8 cellular contexts compared by ENCODE assay signal in genomic region chr14:103058209-103059055, GRCh38. TPM values are rescaled to one million over a fixed set of nuclear protein-coding genes. Genes with fewer than 3 reads are reported as not detected.
DNase-seq lines count a peak whose midpoint lies in the region; ATAC-seq and TF ChIP-seq lines count a peak whose summit lies in the region.

No MANE protein-coding gene starts in this region.

- no peak overlapping the region for H3K27ac ChIP-seq in DOHH2 (ENCODE audit: low read depth, low read length)
- H3K27ac ChIP-seq in RWPE2 (ENCODE audit: poor library complexity, severe bottlenecking), result peak overlapping the region; percentile 80
- H3K27ac ChIP-seq in trophoblast cell (ENCODE audit: low read depth, low read length), result peak overlapping the region; percentile 19

- no peaks in the 10 kb centered on the region for H3K9me2 ChIP-seq in DOHH2 (replicated peaks; ENCODE audit: control insufficient read depth, low read length)

- ATAC-seq in RWPE2 (ENCODE audit: low read depth), result peak; percentile 4; the same call in 2 of the 3 replicates
- ATAC-seq in HG02798 (IDR thresholded peaks at IDR 0.05; ENCODE audit: poor library complexity, unreplicated experiment), result no peak
- ATAC-seq in HG02973 (IDR thresholded peaks at IDR 0.05; ENCODE audit: unreplicated experiment), result no peak
- no peak for ATAC-seq in GM18870 (IDR thresholded peaks at IDR 0.05; ENCODE audit: unreplicated experiment)

- H2AFZ ChIP-seq in trophoblast cell (ENCODE audit: insufficient read depth, low read length, poor library complexity), result peak overlapping the region; percentile 92

- H3K79me2 ChIP-seq in DOHH2 (ENCODE audit: control insufficient read depth, low read length), result no peaks in the 10 kb centered on the region
- peaks cover 14% of the 10 kb centered on the region for H3K79me2 ChIP-seq in trophoblast cell (ENCODE audit: control insufficient read depth, insufficient read depth, low read length, poor library complexity)

- H3K18ac ChIP-seq in trophoblast cell (ENCODE audit: low read length), result peak overlapping the region; percentile 3

- H4K20me1 ChIP-seq in DOHH2 (ENCODE audit: control insufficient read depth, insufficient read depth, low read depth, low read length), result no peaks in the 10 kb centered on the region

- H3K27me3 ChIP-seq in DOHH2 (ENCODE audit: control insufficient read depth, low read length) (peaks cover 64% of the 10 kb centered on the region), RWPE2 (ENCODE audit: insufficient read depth, poor library complexity, severe bottlenecking) (no peaks in the 10 kb centered on the region), trophoblast cell (ENCODE audit: insufficient read depth, low read length) (no peaks in the 10 kb centered on the region)

- H3K4me2 ChIP-seq in DOHH2 (ENCODE audit: low read length) (peak overlapping the region; percentile 69), trophoblast cell (ENCODE audit: low read length) (peak overlapping the region; percentile 92)

- H2AK5ac ChIP-seq in trophoblast cell (ENCODE audit: low read length), result peak overlapping the region; percentile 40

- peaks cover 14% of the 10 kb centered on the region for H3K79me1 ChIP-seq in trophoblast cell (ENCODE audit: low read length)

- H3K14ac ChIP-seq in trophoblast cell (ENCODE audit: low read length), result peak overlapping the region; percentile 47

- H2BK120ac ChIP-seq in trophoblast cell (ENCODE audit: insufficient read depth, low read length, poor library complexity), result no peak overlapping the region

- H4K91ac ChIP-seq in trophoblast cell (ENCODE audit: low read depth, low read length), result peak overlapping the region; percentile 68

- peak overlapping the region; percentile 84 for H3K9ac ChIP-seq in trophoblast cell (ENCODE audit: low read length)

- H3K4me1 ChIP-seq in DOHH2 (ENCODE audit: control insufficient read depth, low read length) (peaks cover 13% of the 10 kb centered on the region), RWPE2 (ENCODE audit: insufficient read depth, poor library complexity, severe bottlenecking) (peaks cover 12% of the 10 kb centered on the region), trophoblast cell (ENCODE audit: control insufficient read depth in 1 of 2, insufficient read depth in 2 of 2, low read length in 2 of 2) (peaks cover 3 to 10% of the 10 kb centered on the region in 2 experiments)

- peak overlapping the region; percentile 75 for H4K8ac ChIP-seq in trophoblast cell (ENCODE audit: low read depth, low read length)

- H3K4ac ChIP-seq in trophoblast cell (ENCODE audit: low read depth, low read length), result no peak overlapping the region

- no peaks in the 10 kb centered on the region for H3K36me3 ChIP-seq in DOHH2 (ENCODE audit: control insufficient read depth, low read length)
- H3K36me3 ChIP-seq in RWPE2 (ENCODE audit: low read depth), result peaks cover 8% of the 10 kb centered on the region; the same call in 1 of the 2 replicates
- H3K36me3 ChIP-seq in trophoblast cell (ENCODE audit: control insufficient read depth in 1 of 2, insufficient read depth in 2 of 2, low read length in 2 of 2), result no peaks in the 10 kb centered on the region

- H3F3A ChIP-seq in DOHH2 (ENCODE audit: control insufficient read depth, insufficient read depth), result no peaks in the 10 kb centered on the region

- H3K9me3 ChIP-seq in DOHH2 (ENCODE audit: control insufficient read depth, insufficient read depth, low read length) (no peaks in the 10 kb centered on the region), RWPE2 (ENCODE audit: severe bottlenecking) (no peaks in the 10 kb centered on the region), trophoblast cell (ENCODE audit: insufficient read depth, low read depth, low read length) (no peaks in the 10 kb centered on the region)

- peak overlapping the region; percentile 66 for H4K12ac ChIP-seq in trophoblast cell (ENCODE audit: low read depth, low read length)

- WGBS in trophoblast cell (ENCODE audit: extremely low coverage, insufficient coverage, insufficient read length), result no CpG with 5 or more reads among the region's 37 CpGs

- H3K4me3 ChIP-seq in DOHH2 (ENCODE audit: low read length), result peak overlapping the region; percentile 64
- peak overlapping the region; percentile 80 for H3K4me3 ChIP-seq in RWPE2 (ENCODE audit: severe bottlenecking)
- peak overlapping the region; percentile 76 for H3K4me3 ChIP-seq in fibroblast of pulmonary artery (replicated peaks; ENCODE audit: low read depth, low read length)
- H3K4me3 ChIP-seq in trophoblast cell (ENCODE audit: low read depth, low read length), result peak overlapping the region; percentile 93

- DNase-seq in RWPE2 (ENCODE audit: low spot score) (no peak), fibroblast of pulmonary artery (ENCODE audit: low read depth) (no peak), trophoblast cell (no peak), NOMO-1 treated with DMSO at 0.1 percent for 48 hours (lab: John Stamatoyannopoulos, UW; ENCODE audit: unreplicated experiment) (no peak)

- TF ChIP-seq CTCF in DOHH2 (IDR thresholded peaks at IDR 0.05; ENCODE audit: low read depth, low read length, poor library complexity, severe bottlenecking), result no peak
- no peak for TF ChIP-seq CTCF in RWPE2 (IDR thresholded peaks at IDR 0.05; ENCODE audit: poor library complexity, severe bottlenecking)
- no peak for TF ChIP-seq CTCF in fibroblast of pulmonary artery (IDR thresholded peaks at IDR 0.05; ENCODE audit: low read length, missing control alignments)

- H2BK5ac ChIP-seq in trophoblast cell (ENCODE audit: low read depth, low read length, poor library complexity), result no peak overlapping the region

- H3K23ac ChIP-seq in trophoblast cell (ENCODE audit: low read length), result no peak overlapping the region

- no peak overlapping the region for H2BK12ac ChIP-seq in trophoblast cell (ENCODE audit: low read length)

RNA-seq across cellular contexts. Expression of gene CDC42BPB, which starts 1.1 kb away (rescaled TPM):
- 55.5 and 55.9 TPM in 2 replicates for polyA plus RNA-seq in trophoblast cell (2013)

RNA-seq across cellular contexts. Expression of gene LBHD2, which starts 25.6 kb away (rescaled TPM):
- 0.30 and 0.39 TPM in 2 replicates for polyA plus RNA-seq in trophoblast cell (2013)

RNA-seq across cellular contexts. Expression of gene EXOC3L4, which starts 36.1 kb away (rescaled TPM):
- 0.11 and 0.22 TPM in 2 replicates for polyA plus RNA-seq in trophoblast cell (2013)
